9 cellular contexts compared by ENCODE assay signal in the genomic region with DNA sequence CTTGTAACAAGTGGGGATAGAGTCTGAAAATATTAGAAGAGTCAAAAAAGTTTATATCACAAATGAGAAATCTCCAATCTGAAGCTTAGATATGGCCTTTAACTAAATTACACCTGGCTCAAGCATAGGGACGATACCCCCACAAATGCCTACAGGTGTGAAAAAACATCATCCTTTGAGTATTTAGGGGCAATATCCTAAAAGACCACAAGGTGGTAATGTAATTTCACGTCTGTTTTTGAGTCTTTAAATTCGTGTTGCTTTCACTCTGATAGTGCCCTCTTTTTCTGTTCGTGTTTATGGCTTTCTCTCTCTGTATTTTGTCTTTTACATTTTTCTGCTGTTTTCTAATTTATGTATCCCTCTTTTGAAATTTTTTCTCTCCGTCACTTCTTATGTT.
DNase-seq lines count a peak whose midpoint lies in the region; ATAC-seq, FAIRE-seq and TF ChIP-seq lines count a peak whose summit lies in the region.
"Had no signal": no experiment of that assay in that cellular context is flagged by ENCODE, and none has a peak within 500 bp of the region (broad histone marks: within the 10 kb centered on the region; RNA-seq: fewer than 3 reads in every experiment).

No MANE protein-coding gene starts in this region.

- intact Hi-C loops in kidney (cut with DNase I): no loop called here

- no peaks in the 10 kb centered on the region for H3K9me3 ChIP-seq in kidney (ENCODE audit: control insufficient read depth in 1 of 2, low read length in 2 of 2)

- DNase-seq in AG08395 (ENCODE audit: low spot score) (peak; percentile 54), HuH-7.5 (ENCODE audit: low spot score) (peak; percentile 29), RWPE1 (ENCODE audit: low spot score) (peak; percentile 39), kidney (no peak)
- no peak for DNase-seq in stimulated activated CD4-positive, alpha-beta T cell treated with anti-CD3 and anti-CD28 coated beads, Interleukin-2, amount 100 ng/mL, for 24 hours
- no peak for DNase-seq in effector CD8-positive, alpha-beta T cell (lab: John Stamatoyannopoulos, UW)

- FAIRE-seq in kidney (lab: Jason Lieb, UNC): no peak
- FAIRE-seq: endometrium had no signal

- POLR2A ChIA-PET in RWPE1 (lab: Yijun Ruan, JAX; ENCODE audit: low non-redundant PET): no interaction called here

- TF ChIP-seq CTCF in RWPE1 (conservative IDR thresholded peaks at IDR 0.05; ENCODE audit: low read depth): 0 out of 2 replicates have a peak, but pooled peaks have one; percentile 13
- TF ChIP-seq CTCF in kidney (IDR thresholded peaks at IDR 0.05; ENCODE audit: borderline replicate concordance, extremely low read depth, insufficient read depth): peak; percentile 36

- ATAC-seq in GM18870 (IDR thresholded peaks at IDR 0.05; ENCODE audit: unreplicated experiment) (peak; percentile 65), GM21717 (IDR thresholded peaks at IDR 0.05; ENCODE audit: unreplicated experiment) (no peak)

- H3K9ac ChIP-seq in kidney (ENCODE audit: low read length in 2 of 2): no peak overlapping the region

- no peak overlapping the region for H3K4me3 ChIP-seq in kidney (ENCODE audit: low read length in 2 of 2)

- no peaks in the 10 kb centered on the region for H3K36me3 ChIP-seq in kidney (ENCODE audit: control insufficient read depth in 1 of 2, insufficient read depth in 2 of 2, low read length in 2 of 2)

- H3K27ac ChIP-seq in RWPE1 (no peak overlapping the region), kidney (ENCODE audit: low read depth in 2 of 2, low read length in 2 of 2) (no peak overlapping the region)

- H3K4me1 ChIP-seq in kidney (ENCODE audit: control insufficient read depth in 1 of 2, insufficient read depth in 1 of 2, low read depth in 1 of 2, low read length in 2 of 2): no peaks in the 10 kb centered on the region

- CTCF ChIA-PET in RWPE1 (lab: Yijun Ruan, JAX): interaction anchor here (0.6 kb wide), 1 partner anchor 199 kb away, joined by 5 read pairs; no protein-coding TSS in a partner anchor

Comparison
In these comparisons a context has a peak if more than half of its experiments do, and no peak if none do; other contexts are left out.
1. DNase-seq: peak in AG08395 (single experiment), HuH-7.5 (single experiment) and RWPE1 (single experiment); none in kidney (single experiment), stimulated activated CD4-positive, alpha-beta T cell treated with anti-CD3 and anti-CD28 coated beads, Interleukin-2, amount 100 ng/mL, for 24 hours (0 of 2) and effector CD8-positive, alpha-beta T cell (single experiment).